Comparison of ENCODE assay signal across 22 cellular contexts in genomic region chr2:184338776-184339175, GRCh38.
DNase-seq lines count a peak whose midpoint lies in the region; ATAC-seq and TF ChIP-seq lines count a peak whose summit lies in the region.
"Had no signal": no experiment of that assay in that cellular context is flagged by ENCODE, and none has a peak within 500 bp of the region (broad histone marks: within the 10 kb centered on the region; RNA-seq: fewer than 3 reads in every experiment).

No MANE protein-coding gene starts in this region.

- H3K79me2 ChIP-seq in PC-3 (ENCODE audit: low read length) = no peaks in the 10 kb centered on the region
- H3K79me2 ChIP-seq in neural progenitor cell (ENCODE audit: low read depth) = no peaks in the 10 kb centered on the region

- no peak overlapping the region for H3K27ac ChIP-seq in PC-3 (ENCODE audit: low read length)
- peak overlapping the region; percentile 71 for H3K27ac ChIP-seq in neural progenitor cell
- H3K27ac ChIP-seq: HL-60 had no signal

- H3K4me3 ChIP-seq in HAP-1 (no peak overlapping the region), PC-3 (ENCODE audit: low read length) (no peak overlapping the region), neural progenitor cell (peak overlapping the region; percentile 24)
- H3K4me3 ChIP-seq: GM12878 had no signal

- H3F3A ChIP-seq in PC-3 (ENCODE audit: low read length, unreplicated experiment) (no peaks in the 10 kb centered on the region), neural progenitor cell (ENCODE audit: low read depth) (peaks cover 8% of the 10 kb centered on the region)

- no peaks in the 10 kb centered on the region for H3K27me3 ChIP-seq in HAP-1 (ENCODE audit: low read depth)
- no peaks in the 10 kb centered on the region for H3K27me3 ChIP-seq in PC-3 (ENCODE audit: low read length)
- H3K27me3 ChIP-seq in neural progenitor cell = peaks cover 18% of the 10 kb centered on the region
- H3K27me3 ChIP-seq: BE2C had no signal

- H3K36me3 ChIP-seq in HAP-1 (replicated peaks) = no peaks in the 10 kb centered on the region
- H3K36me3 ChIP-seq in PC-3 (ENCODE audit: low read depth, low read length) = no peaks in the 10 kb centered on the region
- H3K36me3 ChIP-seq in neural progenitor cell = no peaks in the 10 kb centered on the region
- H3K36me3 ChIP-seq: BE2C had no signal

- H3K9ac ChIP-seq in PC-3 (ENCODE audit: low read length) = no peak overlapping the region
- no peak overlapping the region for H3K9ac ChIP-seq in neural progenitor cell

- H3K4me2 ChIP-seq in PC-3 (ENCODE audit: low read length) (0 out of 2 replicates have a peak overlapping the region, but pooled peaks have one; percentile 21), neural progenitor cell (peak overlapping the region; percentile 70)

- in situ Hi-C loops in HAP-1 (cut with MboI; ENCODE audit: low sequenced_read_pairs) = no loop called here

- CTCF ChIA-PET in PC-3 (lab: Charles Lee) = no interaction called here

- no peak overlapping the region for H3K27ac Mint-ChIP-seq in neural progenitor cell
- H3K27ac Mint-ChIP-seq: H9 had no signal

- H3K4me1 Mint-ChIP-seq in neural progenitor cell = peaks cover 11% of the 10 kb centered on the region

- H2AFZ ChIP-seq in PC-3 (ENCODE audit: low read length) (peak overlapping the region; percentile 58; the same call in 1 of the 2 replicates), neural progenitor cell (replicated peaks) (peak overlapping the region; percentile 85)

- BruUV-seq in PC-3 (replicated peaks; lab: Mats Ljungman, UMichigan) = no TSS peak

- no peaks in the 10 kb centered on the region for H3K27me3 Mint-ChIP-seq in neural progenitor cell (ENCODE audit: insufficient read depth, low read depth)

- DNase-seq in HAP-1 (ENCODE audit: low spot score in 2 of 2) (peak; percentile 33 to 84), PC-3 (no peak), iPS DF 4.7 (ENCODE audit: extremely low read depth, low spot score) (peak; percentile 33), neural progenitor cell (ENCODE audit: low spot score) (peak; percentile 11), H4 (ENCODE audit: low spot score) (no peak)
- DNase-seq: BE2C, DMS53, EL, H9, IMR-90, NCI-H1105, NCI-H2081, NCI-H2171, NCI-H345, NCI-H524, NCI-H774, T-helper 1 cell had no signal

- TF ChIP-seq CTCF in PC-3 (conservative IDR thresholded peaks at IDR 0.05; ENCODE audit: low read depth, low read length) (no peak), neural progenitor cell (IDR thresholded peaks at IDR 0.05) (no peak)

- POLR2A ChIA-PET in PC-3 (lab: Charles Lee; ENCODE audit: unreplicated experiment) = no interaction called here

- no peaks in the 10 kb centered on the region for H3K9me2 ChIP-seq in PC-3 (replicated peaks; ENCODE audit: low read length)

- H3K4me3 Mint-ChIP-seq in neural progenitor cell = no peak overlapping the region

- H3K36me3 Mint-ChIP-seq in neural progenitor cell = no peaks in the 10 kb centered on the region

- no peaks in the 10 kb centered on the region for H3K9me3 Mint-ChIP-seq in neural progenitor cell
- H3K9me3 Mint-ChIP-seq: H9 had no signal

- H3K9me3 ChIP-seq in HAP-1 (no peaks in the 10 kb centered on the region), PC-3 (ENCODE audit: low read length) (no peaks in the 10 kb centered on the region), neural progenitor cell (ENCODE audit: low read depth) (no peaks in the 10 kb centered on the region)
- H3K9me3 ChIP-seq: BE2C had no signal

- peaks cover 19% of the 10 kb centered on the region for H3K4me1 ChIP-seq in HAP-1
- peaks cover 22% of the 10 kb centered on the region for H3K4me1 ChIP-seq in PC-3 (ENCODE audit: insufficient read depth, low read length)
- peaks cover 19% of the 10 kb centered on the region for H3K4me1 ChIP-seq in neural progenitor cell
- H3K4me1 ChIP-seq: BE2C had no signal

- H4K20me1 ChIP-seq in PC-3 (ENCODE audit: low read length) (no peaks in the 10 kb centered on the region), neural progenitor cell (ENCODE audit: low read depth) (no peaks in the 10 kb centered on the region)

- ATAC-seq in PC-3 (no peak), GM19328 (IDR thresholded peaks at IDR 0.05; ENCODE audit: unreplicated experiment) (no peak), HG02678 (IDR thresholded peaks at IDR 0.05; ENCODE audit: unreplicated experiment) (no peak), GM21576 (IDR thresholded peaks at IDR 0.05; ENCODE audit: unreplicated experiment) (no peak)
- ATAC-seq: GM12878 had no signal

- intact Hi-C loops in PC-3 (cut with micrococcal nuclease) = no loop called here

Comparison
In these comparisons a context has a peak if more than half of its experiments do, and no peak if none do; other contexts are left out.
1. DNase-seq: peak in HAP-1 (2 of 2), iPS DF 4.7 (single experiment) and neural progenitor cell (single experiment); none in PC-3 (single experiment) and H4 (single experiment).